In the genomic region with DNA sequence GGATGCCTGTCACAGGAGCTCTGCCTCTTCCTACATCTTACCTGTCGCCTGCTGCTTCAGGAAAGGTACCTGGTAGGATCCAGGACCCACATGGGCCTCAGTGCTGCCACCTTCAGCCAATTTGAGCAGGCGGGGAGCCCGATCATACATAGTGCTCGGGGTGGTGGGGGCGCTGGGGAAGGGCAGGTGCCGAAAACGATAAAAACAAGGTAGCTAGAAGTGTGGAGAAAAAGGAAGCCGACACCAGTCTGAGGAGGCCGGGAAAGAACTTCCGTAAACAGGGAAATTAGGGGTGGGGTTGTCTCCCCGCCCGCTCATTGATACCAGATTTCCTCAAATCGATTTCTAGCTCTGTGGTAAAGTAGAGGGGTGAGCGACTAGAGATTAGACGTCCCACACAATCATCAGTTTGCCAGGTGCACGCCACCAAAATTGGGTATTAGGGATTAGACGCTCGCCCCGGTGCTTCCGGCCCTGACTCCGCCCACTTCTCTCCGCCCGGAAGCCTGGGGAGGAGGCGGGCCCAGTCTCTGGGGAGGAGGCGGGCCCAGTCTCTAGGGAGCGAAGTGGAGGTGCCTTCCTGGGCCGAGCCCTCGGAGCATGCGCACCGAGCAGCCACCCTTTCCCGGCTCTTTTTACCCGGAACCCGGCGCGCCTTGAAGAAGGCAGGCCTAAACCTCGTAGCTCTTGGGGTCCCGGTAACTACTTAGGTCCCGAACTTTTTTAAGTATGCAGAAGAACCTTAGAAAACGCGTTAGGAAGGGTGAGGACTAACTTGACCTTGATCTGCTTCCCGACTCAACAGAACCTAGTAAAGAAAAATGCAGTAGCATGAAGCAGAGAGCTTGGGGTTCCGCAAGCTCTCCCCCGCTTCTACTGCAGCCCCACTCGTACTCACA, we compare ENCODE assay signal across 8 cellular contexts. TPM values are rescaled to one million over a fixed set of nuclear protein-coding genes. Genes with fewer than 3 reads are reported as not detected.
A peak's percentile ranks its signal among the peaks of the same experiment; 100 is the strongest.
DNase-seq lines count a peak whose midpoint lies in the region; ATAC-seq, FAIRE-seq and TF ChIP-seq lines count a peak whose summit lies in the region.

A gene (minus strand): TSS at position 476 of the 899 bp plus-strand sequence.

- peaks cover 28% of the 10 kb centered on the region for H3K9me3 Mint-ChIP-seq in T-helper 1 cell treated with Interleukin-12 subunit alpha and Interleukin-12 subunit beta and Interleukin-4 antibody, amounts not matched to agents 30 μg/mL and 1 μg/mL, for 36 hours

- H3K27ac Mint-ChIP-seq in T-helper 1 cell treated with Interleukin-12 subunit alpha and Interleukin-12 subunit beta and Interleukin-4 antibody, amounts not matched to agents 30 μg/mL and 1 μg/mL, for 36 hours: peak within 1 kb of the TSS; percentile 91

- H3K4me3 ChIP-seq in right cardiac atrium (ENCODE audit: low read length): peak within 1 kb of the TSS; percentile 62
- peak within 1 kb of the TSS; percentile 75 for H3K4me3 ChIP-seq in psoas muscle

- H3K27me3 Mint-ChIP-seq in T-helper 1 cell treated with Interleukin-12 subunit alpha and Interleukin-12 subunit beta and Interleukin-4 antibody, amounts not matched to agents 30 μg/mL and 1 μg/mL, for 36 hours (ENCODE audit: low read depth): peaks cover 18% of the 10 kb centered on the region

- H3K27me3 ChIP-seq in right cardiac atrium (ENCODE audit: control insufficient read depth, insufficient read depth) (no peaks in the 10 kb centered on the region), psoas muscle (ENCODE audit: insufficient read depth in 3 of 3, low read length in 2 of 3) (no peaks in the 10 kb centered on the region)

- ATAC-seq in HG02763 (IDR thresholded peaks at IDR 0.05; ENCODE audit: unreplicated experiment): peak; percentile 98
- ATAC-seq in right cardiac atrium: peak; percentile 100
- peak; percentile 100 for ATAC-seq in psoas muscle

- peak; percentile 42 for TF ChIP-seq CTCF in psoas muscle (IDR thresholded peaks at IDR 0.05)

- peak within 1 kb of the TSS; percentile 92 for H3K4me3 Mint-ChIP-seq in T-helper 1 cell treated with Interleukin-12 subunit alpha and Interleukin-12 subunit beta and Interleukin-4 antibody, amounts not matched to agents 30 μg/mL and 1 μg/mL, for 36 hours

- DNase-seq in GM12891 (ENCODE audit: insufficient read length, low spot score) (peak; percentile 60), NCI-H1436 treated with DMSO at 0.1 percent for 48 hours (lab: John Stamatoyannopoulos, UW) (peak; percentile 68), anterior cingulate cortex (lab: John Stamatoyannopoulos, UW) (peak; percentile 52 to 97 (median 89)), right cardiac atrium (peak; percentile 93 to 97 (median 96)), psoas muscle (peak; percentile 91 to 96), urothelium cell line (ENCODE audit: low spot score) (peak; percentile 96)

- FAIRE-seq in GM12891 (lab: Jason Lieb, UNC) (peak; percentile 92), urothelium cell line (lab: Jason Lieb, UNC) (peak; percentile 90)

- H3K9me3 ChIP-seq in right cardiac atrium (ENCODE audit: control insufficient read depth, low read length): no peaks in the 10 kb centered on the region
- no peaks in the 10 kb centered on the region for H3K9me3 ChIP-seq in psoas muscle

- intact Hi-C loops in right cardiac atrium (cut with DNase I): no loop called here
- intact Hi-C loops in psoas muscle (cut with DNase I): loop anchor here (5.0 to 10.0 kb wide), 2 partner anchors 119 to 852 kb away; a partner anchor contains a TSS

- peaks cover 9% of the 10 kb centered on the region for H3K36me3 Mint-ChIP-seq in T-helper 1 cell treated with Interleukin-12 subunit alpha and Interleukin-12 subunit beta and Interleukin-4 antibody, amounts not matched to agents 30 μg/mL and 1 μg/mL, for 36 hours (ENCODE audit: low read depth)

- H3K27ac ChIP-seq in right cardiac atrium (ENCODE audit: low read length) (peak within 1 kb of the TSS; percentile 73), psoas muscle (peak within 1 kb of the TSS; percentile 82)

- no peaks in the 10 kb centered on the region for H3K4me1 ChIP-seq in right cardiac atrium (ENCODE audit: control insufficient read depth, insufficient read depth, low read length)
- no peaks in the 10 kb centered on the region for H3K4me1 ChIP-seq in psoas muscle

- H3K36me3 ChIP-seq in psoas muscle (ENCODE audit: insufficient read depth in 1 of 2, low read depth in 1 of 2): no peaks in the 10 kb centered on the region

- 7% methylated on average over 44 of the region's 44 CpGs for WGBS in right cardiac atrium
- WGBS in psoas muscle, 3 donors: 6 to 7% (median 6%) methylated on average over 41 to 44 of the region's 44 CpGs

- peak; percentile 83 for TF ChIP-seq POLR2A in GM12891 (IDR thresholded peaks at IDR 0.05; ENCODE audit: low read depth, low read length)

- H3K4me1 Mint-ChIP-seq in T-helper 1 cell treated with Interleukin-12 subunit alpha and Interleukin-12 subunit beta and Interleukin-4 antibody, amounts not matched to agents 30 μg/mL and 1 μg/mL, for 36 hours (ENCODE audit: low read depth): peaks cover 12% of the 10 kb centered on the region

TF ChIP-seq in GM12891, 5 proteins besides CTCF, POLR2A, EP300 and RAD21:
- TF ChIP-seq PAX5 (IDR thresholded peaks at IDR 0.05; ENCODE audit: insufficient read depth, low read length, severe bottlenecking) (no peak), SPI1 (IDR thresholded peaks at IDR 0.05; ENCODE audit: low read depth, low read length) (no peak), POLR2AphosphoS5 (IDR thresholded peaks at IDR 0.05; ENCODE audit: low read depth, low read length) (peak; percentile 74), TAF1 (IDR thresholded peaks at IDR 0.05; ENCODE audit: low read depth, low read length) (no peak), POU2F2 (IDR thresholded peaks at IDR 0.05; ENCODE audit: low read depth, low read length) (0 out of 2 replicates have a peak, but pooled peaks have one; percentile 52)
TF ChIP-seq in GM12891: peak in this region for 2.

RNA-seq across cellular contexts. Expression of the gene that starts here (rescaled TPM):
- polyA plus RNA-seq in GM12891 (2012; ENCODE audit: low read depth, missing spikeins): not detected
- total RNA-seq in right cardiac atrium: under 1 TPM in 3 of 4 donors, not detected in 1; 0.26 to 0.74 (median 0.40) TPM
- polyA plus RNA-seq in right cardiac atrium: not detected
- total RNA-seq in psoas muscle: under 1 TPM in 1 of 4 donors, not detected in 3; 0.21 TPM
- under 1 TPM in 1 of 3 donors, not detected in 2; 0.01 TPM for polyA plus RNA-seq in psoas muscle

Comparison
In these comparisons a context has a peak if more than half of its experiments do, and no peak if none do; other contexts are left out.
1. Peak in every context shown above with its lines: DNase-seq, ATAC-seq, H3K4me3 ChIP-seq and H3K27ac ChIP-seq.
2. Peak in DNase-seq, ATAC-seq, H3K4me3 ChIP-seq and H3K27ac ChIP-seq in right cardiac atrium; RNA of the gene not detected or under 1 TPM.
3. Peak in DNase-seq, ATAC-seq, H3K4me3 ChIP-seq and H3K27ac ChIP-seq in psoas muscle; RNA of the gene not detected or under 1 TPM.
4. intact Hi-C loops: an anchor here in psoas muscle (5.0 to 10.0 kb wide); none called in right cardiac atrium.